Comparison of ENCODE assay signal across 15 cellular contexts in genomic region chr12:117499759-117500485, GRCh38.
DNase-seq lines count a peak whose midpoint lies in the region; ATAC-seq, FAIRE-seq and TF ChIP-seq lines count a peak whose summit lies in the region.
"Had no signal": no experiment of that assay in that cellular context is flagged by ENCODE, and none has a peak within 500 bp of the region (broad histone marks: within the 10 kb centered on the region; RNA-seq: fewer than 3 reads in every experiment).

No MANE protein-coding gene starts in this region.

- H3K4me1 ChIP-seq in HepG2 (ENCODE audit: insufficient read depth, low read length) (peaks cover 7% of the 10 kb centered on the region; the same call in 1 of the 2 replicates), right lobe of liver (peaks cover 0 to 56% (median 22%) of the 10 kb centered on the region in 4 donors), mesendoderm (ENCODE audit: control insufficient read depth, low read depth, low read length) (peaks cover 2% of the 10 kb centered on the region)
- H3K4me1 ChIP-seq: BLaER1 treated with 17β-estradiol and CSF1 and Interleukin-3, amounts not matched to agents 10 nM and 100 nM had no signal

- no peak overlapping the region for H4K5ac ChIP-seq in mesendoderm (ENCODE audit: low read length)

- no peak overlapping the region for H2AK5ac ChIP-seq in mesendoderm (ENCODE audit: low read length)

- H3K4me2 ChIP-seq in HepG2 (ENCODE audit: low read depth, low read length), result no peak overlapping the region
- H3K4me2 ChIP-seq in mesendoderm (ENCODE audit: low read length), result no peak overlapping the region
- H3K4me2 ChIP-seq: BLaER1 treated with 17β-estradiol and CSF1 and Interleukin-3, amounts not matched to agents 10 nM and 100 nM had no signal

- ATAC-seq in HepG2 (peak; percentile 46; the same call in 2 of the 3 replicates), right lobe of liver (no peak), HG03432 (IDR thresholded peaks at IDR 0.05; ENCODE audit: unreplicated experiment) (no peak)

- H3K27ac ChIP-seq in HepG2 (ENCODE audit: extremely low read length, insufficient read depth, low read length) (no peak overlapping the region), right lobe of liver (no peak overlapping the region), VCaP (peak overlapping the region; percentile 81; the same call in 1 of the 2 replicates), mesendoderm (ENCODE audit: low read depth, low read length) (no peak overlapping the region)
- H3K27ac ChIP-seq: BLaER1 treated with 17β-estradiol and CSF1 and Interleukin-3, amounts not matched to agents 10 nM and 100 nM had no signal

- H2BK15ac ChIP-seq in mesendoderm (replicated peaks; ENCODE audit: low read depth), result no peak overlapping the region

- no peak overlapping the region for H3K23ac ChIP-seq in mesendoderm (ENCODE audit: low read length)

- in situ Hi-C loops in HepG2 (cut with HindIII; ENCODE audit: extremely low pct_ligation_motif_present, low pct_unique_long_range_greater_than_20kb), result no loop called here

- no TSS peak for BruUV-seq in HepG2 (replicated peaks; lab: Mats Ljungman, UMichigan)

- H3K4me3 ChIP-seq in HepG2 (replicated peaks in 1 of 3; ENCODE audit: insufficient read depth in 1 of 3, low read depth in 2 of 3, low read length in 3 of 3) (no peak overlapping the region), right lobe of liver (no peak overlapping the region), mesendoderm (ENCODE audit: low read length) (no peak overlapping the region)
- H3K4me3 ChIP-seq: BLaER1 treated with 17β-estradiol and CSF1 and Interleukin-3, amounts not matched to agents 10 nM and 100 nM had no signal

- H3K79me2 ChIP-seq in HepG2 (ENCODE audit: insufficient read depth, low read length), result no peaks in the 10 kb centered on the region
- no peaks in the 10 kb centered on the region for H3K79me2 ChIP-seq in mesendoderm (ENCODE audit: control insufficient read depth, insufficient read depth, low read length)

- H4K8ac ChIP-seq in mesendoderm (ENCODE audit: low read depth, low read length), result no peak overlapping the region

- intact Hi-C loops in HepG2 (cut with micrococcal nuclease; ENCODE audit: unreplicated experiment) (no loop called here), right lobe of liver (cut with DNase I) (no loop called here)

- WGBS in HepG2 (ENCODE audit: low lambda C conversion rate), result 18% methylated on average over 8 of the region's 8 CpGs
- 40% methylated on average over 7 of the region's 8 CpGs for WGBS in right lobe of liver (ENCODE audit: insufficient coverage, low coverage, low lambda C conversion rate, missing lambda C conversion rate)
- no CpG with 5 or more reads among the region's 8 CpGs for WGBS in mesendoderm (ENCODE audit: extremely low coverage, insufficient coverage, low lambda C conversion rate)

- H3K27me3 ChIP-seq in HepG2 (ENCODE audit: control insufficient read depth in 1 of 2, insufficient read depth in 2 of 2, low read length in 2 of 2) (no peaks in the 10 kb centered on the region; a peak in 2 of 5 replicates), right lobe of liver (no peaks in the 10 kb centered on the region), mesendoderm (ENCODE audit: insufficient read depth, low read length, poor library complexity) (no peaks in the 10 kb centered on the region)
- H3K27me3 ChIP-seq: BLaER1 treated with 17β-estradiol and CSF1 and Interleukin-3, amounts not matched to agents 10 nM and 100 nM had no signal

- no peak for TF ChIP-seq POLR2A in HepG2 (IDR thresholded peaks at IDR 0.05; ENCODE audit: insufficient read depth in 1 of 2, low read depth in 2 of 2, low read length in 2 of 2)
- no peak for TF ChIP-seq POLR2A in right lobe of liver (IDR thresholded peaks at IDR 0.05)

- FAIRE-seq in HepG2 (lab: Jason Lieb, UNC), result no peak
- FAIRE-seq: GM12892, H54 had no signal

- no peak for TF ChIP-seq EP300 in HepG2 (IDR thresholded peaks at IDR 0.05; ENCODE audit: low read depth in 2 of 2, low read length in 2 of 2)
- no peak for TF ChIP-seq EP300 in HepG2 (CRISPR knock-in tag; IDR thresholded peaks at IDR 0.05; ENCODE audit: borderline replicate concordance)

- H4K20me1 ChIP-seq in HepG2 (ENCODE audit: insufficient read depth, low read length), result no peaks in the 10 kb centered on the region
- H4K20me1 ChIP-seq: BLaER1 treated with 17β-estradiol and CSF1 and Interleukin-3, amounts not matched to agents 10 nM and 100 nM had no signal

- no peak for DNase-seq in HepG2 (ENCODE audit: low spot score)
- no peak for DNase-seq in right lobe of liver
- peak; percentile 25 for DNase-seq in mesendoderm
- DNase-seq in SHP77 (lab: John Stamatoyannopoulos, UW), result no peak
- DNase-seq in GM10266 (ENCODE audit: extremely low spot score), result no peak
- DNase-seq in NCI-H2227 (lab: John Stamatoyannopoulos, UW; ENCODE audit: unreplicated experiment), result no peak
- DNase-seq: 8988T; ACHN; CD4-positive, CD25-positive, alpha-beta regulatory T cell; DMS79 had no signal

- POLR2A ChIA-PET in HepG2 (lab: Yijun Ruan, JAX), result no interaction called here

- H3K18ac ChIP-seq in mesendoderm (ENCODE audit: low read length), result no peak overlapping the region

- no peak overlapping the region for H3K56ac ChIP-seq in mesendoderm (ENCODE audit: low read length)

- CTCF ChIA-PET in HepG2 (lab: Yijun Ruan, JAX; ENCODE audit: low intra/inter-chr PET ratio, low total read pairs), result no interaction called here

- TF ChIP-seq CTCF in HepG2 (CRISPR knock-in tag; IDR thresholded peaks at IDR 0.05) (no peak), right lobe of liver (IDR thresholded peaks at IDR 0.05) (no peak), VCaP (conservative IDR thresholded peaks at IDR 0.05) (peak; percentile 20; the same call in 1 of the 2 replicates), GM10266 (IDR thresholded peaks at IDR 0.05; ENCODE audit: control insufficient read depth, insufficient read depth, low read depth, missing control alignments) (no peak)

- no peak overlapping the region for H3K4ac ChIP-seq in mesendoderm (ENCODE audit: low read depth, low read length)

- H2AFZ ChIP-seq in HepG2 (ENCODE audit: low read length), result no peak overlapping the region

- no peaks in the 10 kb centered on the region for H3K79me1 ChIP-seq in mesendoderm (ENCODE audit: low read length)

- no peak overlapping the region for H2BK5ac ChIP-seq in mesendoderm (ENCODE audit: low read length)

- TF ChIP-seq RAD21 in HepG2 (CRISPR knock-in tag; IDR thresholded peaks at IDR 0.05), result no peak

- H3K9me3 ChIP-seq in HepG2 (ENCODE audit: low read length), result no peaks in the 10 kb centered on the region
- H3K9me3 ChIP-seq in right lobe of liver, result no peaks in the 10 kb centered on the region
- H3K9me3 ChIP-seq: BLaER1 treated with 17β-estradiol and CSF1 and Interleukin-3, amounts not matched to agents 10 nM and 100 nM had no signal

- H2BK120ac ChIP-seq in mesendoderm (ENCODE audit: low read depth, low read length), result no peak overlapping the region

- H3K36me3 ChIP-seq in HepG2 (replicated peaks in 1 of 2; ENCODE audit: control insufficient read depth in 1 of 2, insufficient read depth in 2 of 2, low read length in 2 of 2), result no peaks in the 10 kb centered on the region
- H3K36me3 ChIP-seq in right lobe of liver, result no peaks in the 10 kb centered on the region
- H3K36me3 ChIP-seq in mesendoderm (ENCODE audit: control insufficient read depth, insufficient read depth, low read length), result no peaks in the 10 kb centered on the region
- H3K36me3 ChIP-seq: BLaER1 treated with 17β-estradiol and CSF1 and Interleukin-3, amounts not matched to agents 10 nM and 100 nM had no signal

- H3K9ac ChIP-seq in HepG2 (ENCODE audit: insufficient read depth, low read depth, low read length), result no peak overlapping the region
- no peak overlapping the region for H3K9ac ChIP-seq in mesendoderm (ENCODE audit: low read length)
- H3K9ac ChIP-seq: BLaER1 treated with 17β-estradiol and CSF1 and Interleukin-3, amounts not matched to agents 10 nM and 100 nM had no signal

TF ChIP-seq in HepG2, 621 proteins besides CTCF, POLR2A, EP300 and RAD21:
- TF ChIP-seq ZBTB42 (CRISPR knock-in tag; IDR thresholded peaks at IDR 0.05) (no peak), DBP (CRISPR knock-in tag; IDR thresholded peaks at IDR 0.05; ENCODE audit: not compliant biosample characterization) (no peak), ZMAT5 (CRISPR knock-in tag; IDR thresholded peaks at IDR 0.05; ENCODE audit: borderline replicate concordance, low read depth) (no peak), ZNF569 (CRISPR knock-in tag; IDR thresholded peaks at IDR 0.05; ENCODE audit: borderline replicate concordance) (no peak)
TF ChIP-seq in HepG2: peak in this region for 0.
